21 cellular contexts compared by ENCODE assay signal in the genomic region with DNA sequence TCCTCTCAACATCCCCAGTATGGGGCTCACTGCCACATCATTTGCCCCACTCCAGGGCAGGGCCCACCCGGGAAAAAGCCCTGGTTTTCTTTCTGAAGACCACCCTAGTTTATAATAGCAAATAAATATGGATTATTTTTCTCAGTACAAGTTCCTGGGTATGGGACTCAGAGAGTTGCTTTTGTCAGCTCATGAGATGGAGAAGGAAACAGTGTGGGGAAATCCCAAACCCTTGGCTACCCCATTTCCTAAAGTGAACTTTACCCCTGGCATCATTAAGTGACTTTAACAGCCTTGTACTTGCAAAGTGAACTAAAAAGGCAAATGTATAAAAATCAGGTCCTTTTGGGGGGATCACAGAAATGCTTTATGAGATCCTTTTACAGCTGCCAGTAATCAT.
"Had no signal": no experiment of that assay in that cellular context is flagged by ENCODE, and none has a peak within 500 bp of the region (broad histone marks: within the 10 kb centered on the region; RNA-seq: fewer than 3 reads in every experiment).

No MANE protein-coding gene starts in this region.

- H3K4me3 ChIP-seq: esophagus squamous epithelium, heart right ventricle, right atrium auricular region had no signal

- DNase-seq: activated CD4-positive, alpha-beta T cell treated with anti-CD3 and anti-CD28 coated beads, Interleukin-2, amount 10 ng/mL, durations not matched to agents 7 days and 5 days; activated CD8-positive, alpha-beta T cell treated with anti-CD3 and anti-CD28 coated beads, Interleukin-2, amount 10 ng/mL, durations not matched to agents 7 days and 5 days; activated naive CD4-positive, alpha-beta T cell treated with anti-CD3 and anti-CD28 coated beads, Interleukin-2, amount 10 ng/mL, durations not matched to agents 7 days and 5 days; activated naive CD8-positive, alpha-beta T cell treated with anti-CD3 and anti-CD28 coated beads, Interleukin-2, amount 50 U/mL, for 24 hours; activated T-cell treated with anti-CD3 and anti-CD28 coated beads, Interleukin-2, amount 50 U/mL, for 24 hours; effector CD8-positive, alpha-beta T cell; esophagus squamous epithelium; heart right ventricle; immature natural killer cell; kidney glomerular epithelial cell; nucleus accumbens; stimulated activated naive CD4-positive, alpha-beta T cell; T-cell; T1000; trophoblast cell had no signal

- H3K36me3 Mint-ChIP-seq: activated naive CD4-positive, alpha-beta T cell treated with anti-CD3 and anti-CD28 coated beads, Interleukin-2, amount 10 ng/mL, durations not matched to agents 7 days and 5 days; immature natural killer cell; natural killer cell treated with Interleukin-12 subunit alpha and Interleukin-12 subunit beta and Interleukin-15 and Interleukin-18, amount 100 ng/mL, for 72 hours; T-cell had no signal

- H3K27me3 ChIP-seq: esophagus squamous epithelium, heart right ventricle, right atrium auricular region had no signal

- ATAC-seq: activated CD8-positive, alpha-beta T cell treated with anti-CD3 and anti-CD28 coated beads, Interleukin-2, amount 10 ng/mL, durations not matched to agents 7 days and 5 days; activated naive CD8-positive, alpha-beta T cell treated with anti-CD3 and anti-CD28 coated beads, Interleukin-2, amount 50 U/mL, for 24 hours; SK-N-SH treated with all-trans-retinoic acid at 6 μM for 48 hours; T-cell had no signal

- H3K9me3 Mint-ChIP-seq: activated CD4-positive, alpha-beta T cell treated with anti-CD3 and anti-CD28 coated beads, Interleukin-2, amount 10 ng/mL, durations not matched to agents 7 days and 5 days; activated naive CD4-positive, alpha-beta T cell treated with anti-CD3 and anti-CD28 coated beads, Interleukin-2, amount 10 ng/mL, durations not matched to agents 7 days and 5 days; activated naive CD8-positive, alpha-beta T cell treated with anti-CD3 and anti-CD28 coated beads, Interleukin-2, amount 50 U/mL, for 24 hours; activated T-cell treated with anti-CD3 and anti-CD28 coated beads, Interleukin-2, amount 50 U/mL, for 24 hours; activated T-helper 2 cell treated with anti-CD3 and anti-CD28 coated beads, Interferon-gamma antibody, Interleukin-2, Interleukin-4, amounts not matched to agents 10 μg/mL and 5 μg/mL and 100 μg/mL, durations not matched to agents 14 hours and 24 hours and 36 hours; dendritic cell treated with granulocyte-macrophage colony-stimulating factor and Interleukin-4, amounts not matched to agents 40 ng/mL and 50 ng/mL, for 4 days; immature natural killer cell; natural killer cell treated with Interleukin-12 subunit alpha and Interleukin-12 subunit beta and Interleukin-15 and Interleukin-18, amount 100 ng/mL, for 72 hours; T-cell had no signal

- H3K4me1 ChIP-seq: right atrium auricular region had no signal

- H3K36me3 ChIP-seq: esophagus squamous epithelium, heart right ventricle, right atrium auricular region had no signal

- H3K4me3 Mint-ChIP-seq: activated CD4-positive, alpha-beta T cell treated with anti-CD3 and anti-CD28 coated beads, Interleukin-2, amount 10 ng/mL, durations not matched to agents 7 days and 5 days; activated CD8-positive, alpha-beta T cell treated with anti-CD3 and anti-CD28 coated beads, Interleukin-2, amount 10 ng/mL, durations not matched to agents 7 days and 5 days; activated naive CD4-positive, alpha-beta T cell treated with anti-CD3 and anti-CD28 coated beads, Interleukin-2, amount 10 ng/mL, durations not matched to agents 7 days and 5 days; activated naive CD8-positive, alpha-beta T cell treated with anti-CD3 and anti-CD28 coated beads, Interleukin-2, amount 50 U/mL, for 24 hours; activated T-cell treated with anti-CD3 and anti-CD28 coated beads, Interleukin-2, amount 50 U/mL, for 24 hours; dendritic cell treated with granulocyte-macrophage colony-stimulating factor and Interleukin-4, amounts not matched to agents 40 ng/mL and 50 ng/mL, for 4 days; immature natural killer cell; natural killer cell treated with Interleukin-12 subunit alpha and Interleukin-12 subunit beta and Interleukin-15 and Interleukin-18, amount 100 ng/mL, for 72 hours; T-cell had no signal

- H3K9me3 ChIP-seq: esophagus squamous epithelium, heart right ventricle, right atrium auricular region had no signal

- H3K27ac ChIP-seq: esophagus squamous epithelium, right atrium auricular region had no signal

- H3K27me3 Mint-ChIP-seq: activated CD4-positive, alpha-beta T cell treated with anti-CD3 and anti-CD28 coated beads, Interleukin-2, amount 10 ng/mL, durations not matched to agents 7 days and 5 days; activated naive CD8-positive, alpha-beta T cell treated with anti-CD3 and anti-CD28 coated beads, Interleukin-2, amount 50 U/mL, for 24 hours; activated T-cell treated with anti-CD3 and anti-CD28 coated beads, Interleukin-2, amount 50 U/mL, for 24 hours had no signal

- H3K27ac Mint-ChIP-seq: activated CD4-positive, alpha-beta T cell treated with anti-CD3 and anti-CD28 coated beads, Interleukin-2, amount 10 ng/mL, durations not matched to agents 7 days and 5 days; activated CD8-positive, alpha-beta T cell treated with anti-CD3 and anti-CD28 coated beads, Interleukin-2, amount 10 ng/mL, durations not matched to agents 7 days and 5 days; activated naive CD4-positive, alpha-beta T cell treated with anti-CD3 and anti-CD28 coated beads, Interleukin-2, amount 10 ng/mL, durations not matched to agents 7 days and 5 days; activated naive CD8-positive, alpha-beta T cell treated with anti-CD3 and anti-CD28 coated beads, Interleukin-2, amount 50 U/mL, for 24 hours; activated T-cell treated with anti-CD3 and anti-CD28 coated beads, Interleukin-2, amount 50 U/mL, for 24 hours; activated T-helper 2 cell treated with anti-CD3 and anti-CD28 coated beads, Interferon-gamma antibody, Interleukin-2, Interleukin-4, amounts not matched to agents 10 μg/mL and 5 μg/mL and 100 μg/mL, durations not matched to agents 14 hours and 24 hours and 36 hours; dendritic cell treated with granulocyte-macrophage colony-stimulating factor and Interleukin-4, amounts not matched to agents 40 ng/mL and 50 ng/mL, for 4 days; natural killer cell treated with Interleukin-12 subunit alpha and Interleukin-12 subunit beta and Interleukin-15 and Interleukin-18, amount 100 ng/mL, for 72 hours; progenitor cell of endocrine pancreas had no signal
